ENCODE assay signal across 19 cellular contexts in genomic region chr10:131766096-131766495, GRCh38.
DNase-seq lines count a peak whose midpoint lies in the region; ATAC-seq, FAIRE-seq and TF ChIP-seq lines count a peak whose summit lies in the region.
"Had no signal": no experiment of that assay in that cellular context is flagged by ENCODE, and none has a peak within 500 bp of the region (broad histone marks: within the 10 kb centered on the region; RNA-seq: fewer than 3 reads in every experiment).

No MANE protein-coding gene starts in this region.

- peaks cover under 1% of the 10 kb centered on the region in 2 donors for H3K9me3 Mint-ChIP-seq in stimulated activated naive B cell treated with anti-CD40 and anti-IgM and Interleukin-4, amounts not matched to agents 10 μg/mL and 1 μg/mL and 100 μg/mL, for 72 hours
- H3K9me3 Mint-ChIP-seq: CD8-positive, alpha-beta T cell had no signal

- H2AK5ac ChIP-seq in H1 (ENCODE audit: low read depth, low read length) (no peak overlapping the region), neuronal stem cell (ENCODE audit: low read depth, low read length) (peak overlapping the region; percentile 57)

- H2BK15ac ChIP-seq in H1 (ENCODE audit: low read length) (no peak overlapping the region), neuronal stem cell (ENCODE audit: low read length) (peak overlapping the region; percentile 45)

- no peak overlapping the region for H3K27ac Mint-ChIP-seq in stimulated activated naive B cell treated with anti-CD40 and anti-IgM and Interleukin-4, amounts not matched to agents 10 μg/mL and 1 μg/mL and 100 μg/mL, for 72 hours
- H3K27ac Mint-ChIP-seq: CD8-positive, alpha-beta T cell had no signal

- no peak for FAIRE-seq in H1 (lab: Jason Lieb, UNC)
- FAIRE-seq: A204.1, GM12878, HTR-8/SVneo, K562 had no signal

- H4K91ac ChIP-seq in H1 (replicated peaks; ENCODE audit: insufficient read length, low read length) (peak overlapping the region; percentile 83), neuronal stem cell (ENCODE audit: low read depth, low read length, poor library complexity) (no peak overlapping the region)

- WGBS in H1 (ENCODE audit: extremely low coverage in 1 of 2, insufficient coverage in 1 of 2, insufficient read length in 1 of 2, insufficient replicate concordance in 2 of 2, low coverage in 1 of 2, low lambda C conversion rate in 2 of 2, missing lambda C conversion rate in 1 of 2), 2 experiments = 86% methylated on average over 17 of the region's 17 CpGs; no CpG with 5 or more reads in 1 of the 2 experiments
- whole genome bisulfite sequencing in neuronal stem cell (ENCODE audit: extremely low coverage in 2 of 2, insufficient read length in 2 of 2, insufficient replicate concordance in 1 of 2), 2 donors = no CpG with 5 or more reads among the region's 17 CpGs

- H2BK120ac ChIP-seq in H1 (replicated peaks; ENCODE audit: low read depth, low read length) = no peak overlapping the region
- peak overlapping the region; percentile 16 for H2BK120ac ChIP-seq in neuronal stem cell (ENCODE audit: low read depth, low read length)

- H2BK5ac ChIP-seq in H1 (ENCODE audit: low read depth, low read length) (no peak overlapping the region), neuronal stem cell (ENCODE audit: low read length) (no peak overlapping the region)

- no peaks in the 10 kb centered on the region for H3K9me2 ChIP-seq in DOHH2 (replicated peaks; ENCODE audit: control insufficient read depth, low read length)

- peaks cover 12 to 49% of the 10 kb centered on the region in 2 donors for H3K4me1 Mint-ChIP-seq in stimulated activated naive B cell treated with anti-CD40 and anti-IgM and Interleukin-4, amounts not matched to agents 10 μg/mL and 1 μg/mL and 100 μg/mL, for 72 hours

- H3K79me1 ChIP-seq in H1 (ENCODE audit: low read depth, low read length) = no peaks in the 10 kb centered on the region
- H3K79me1 ChIP-seq in neuronal stem cell (ENCODE audit: low read depth, low read length) = no peaks in the 10 kb centered on the region

- peaks cover 4% of the 10 kb centered on the region; the same call in 1 of the 2 replicates for H3K23me2 ChIP-seq in H1 (ENCODE audit: low read depth, low read length)

- H3F3A ChIP-seq in DOHH2 (ENCODE audit: control insufficient read depth, insufficient read depth) = peaks cover 4% of the 10 kb centered on the region

- H3K4me1 ChIP-seq in DOHH2 (ENCODE audit: control insufficient read depth, low read length) (peaks cover 58% of the 10 kb centered on the region), H1 (replicated peaks in 1 of 4; ENCODE audit: control insufficient read depth in 3 of 4, insufficient read depth in 4 of 4, low read length in 3 of 4) (peaks cover 0 to 12% (median 5%) of the 10 kb centered on the region in 4 experiments; a peak in 5 of 7 replicates), neuronal stem cell (ENCODE audit: control insufficient read depth in 2 of 2, insufficient read depth in 1 of 2, low read depth in 1 of 2, low read length in 2 of 2) (peaks cover 2 to 13% of the 10 kb centered on the region in 2 donors)

- H4K20me1 ChIP-seq in DOHH2 (ENCODE audit: control insufficient read depth, insufficient read depth, low read depth, low read length) (no peaks in the 10 kb centered on the region), H1 (replicated peaks in 1 of 2; ENCODE audit: control insufficient read depth in 1 of 2, insufficient read depth in 2 of 2, low read length in 2 of 2) (no peaks in the 10 kb centered on the region)

- POLR2A ChIA-PET in H1 (lab: Charles Lee; ENCODE audit: partially characterized antibody) = no interaction called here

- H2BK12ac ChIP-seq in H1 (ENCODE audit: low read depth, low read length) (0 out of 2 replicates have a peak overlapping the region, but pooled peaks have one; percentile 13), neuronal stem cell (ENCODE audit: low read length) (peak overlapping the region; percentile 63)

- TF ChIP-seq CTCF in DOHH2 (IDR thresholded peaks at IDR 0.05; ENCODE audit: low read depth, low read length, poor library complexity, severe bottlenecking) (no peak), H1 (IDR thresholded peaks at IDR 0.05; ENCODE audit: control extremely low read depth in 1 of 3, insufficient read depth in 1 of 3, low read depth in 1 of 3, low read length in 3 of 3) (no peak)

- H3K4me2 ChIP-seq in DOHH2 (ENCODE audit: low read length) (peak overlapping the region; percentile 15; the same call in 1 of the 2 replicates), H1 (ENCODE audit: insufficient read depth in 1 of 2, low read depth in 2 of 2, low read length in 2 of 2) (no peak overlapping the region), neuronal stem cell (ENCODE audit: insufficient read depth, low read length, poor library complexity, severe bottlenecking) (no peak overlapping the region)

- peaks cover under 1 to 1% of the 10 kb centered on the region in 2 donors for H3K36me3 Mint-ChIP-seq in stimulated activated naive B cell treated with anti-CD40 and anti-IgM and Interleukin-4, amounts not matched to agents 10 μg/mL and 1 μg/mL and 100 μg/mL, for 72 hours
- H3K36me3 Mint-ChIP-seq: CD8-positive, alpha-beta T cell had no signal

- H3K79me2 ChIP-seq in DOHH2 (ENCODE audit: control insufficient read depth, low read length) = no peaks in the 10 kb centered on the region
- no peaks in the 10 kb centered on the region for H3K79me2 ChIP-seq in H1 (ENCODE audit: control insufficient read depth in 1 of 2, insufficient read depth in 2 of 2, low read length in 2 of 2)

- H4K8ac ChIP-seq in H1 (ENCODE audit: extremely low read depth, insufficient read depth, low read length) = no peak overlapping the region
- H4K8ac ChIP-seq in neuronal stem cell (ENCODE audit: low read depth, low read length) = no peak overlapping the region

- no peak overlapping the region for H3K4ac ChIP-seq in H1 (replicated peaks; ENCODE audit: insufficient read length, low read depth, low read length)
- peak overlapping the region; percentile 93 for H3K4ac ChIP-seq in neuronal stem cell (ENCODE audit: low read length)

- H3K27ac ChIP-seq in DOHH2 (ENCODE audit: low read depth, low read length) = no peak overlapping the region
- no peak overlapping the region for H3K27ac ChIP-seq in H1 (ENCODE audit: low read depth, low read length)
- no peak overlapping the region for H3K27ac ChIP-seq in neuronal stem cell (replicated peaks; ENCODE audit: low read length)

- H3K4me3 ChIP-seq in DOHH2 (ENCODE audit: low read length) (no peak overlapping the region), H1 (ENCODE audit: extremely low read depth in 1 of 4, insufficient read depth in 2 of 4, low read depth in 3 of 4, low read length in 4 of 4) (no peak overlapping the region), neuronal stem cell (ENCODE audit: low read length in 2 of 2) (peak overlapping the region in 1 of 2 donors; percentile 71)
- H3K4me3 ChIP-seq: GM12878, K562 had no signal

- TF ChIP-seq EP300 in H1 (IDR thresholded peaks at IDR 0.05; ENCODE audit: borderline replicate concordance in 1 of 2, low read depth in 2 of 2, low read length in 2 of 2) = no peak

- CTCF ChIA-PET in H1 (lab: Charles Lee; ENCODE audit: partially characterized antibody) = interaction anchor here (1.0 to 1.8 kb wide), 2 partner anchors 9 to 20 kb away, joined by 4 to 6 read pairs; no protein-coding TSS in a partner anchor

- no peak overlapping the region for H3K56ac ChIP-seq in H1 (replicated peaks; ENCODE audit: insufficient read length, low read depth, low read length)

- no peaks in the 10 kb centered on the region for H3K27me3 ChIP-seq in DOHH2 (ENCODE audit: control insufficient read depth, low read length)
- H3K27me3 ChIP-seq in H1 (replicated peaks in 1 of 4; ENCODE audit: control insufficient read depth in 3 of 4, extremely low read depth in 1 of 4, insufficient read depth in 3 of 4, low read length in 3 of 4) = no peaks in the 10 kb centered on the region
- peaks cover 0 to 4% (median 0%) of the 10 kb centered on the region in 3 experiments for H3K27me3 ChIP-seq in neuronal stem cell (ENCODE audit: control insufficient read depth in 3 of 3, insufficient read depth in 3 of 3, low read depth in 1 of 3, low read length in 3 of 3)

- H3K4me3 Mint-ChIP-seq in stimulated activated naive B cell treated with anti-CD40 and anti-IgM and Interleukin-4, amounts not matched to agents 10 μg/mL and 1 μg/mL and 100 μg/mL, for 72 hours = no peak overlapping the region
- H3K4me3 Mint-ChIP-seq: CD8-positive, alpha-beta T cell had no signal

- peak; percentile 52 to 68 for ATAC-seq in stimulated activated naive B cell treated with anti-CD40 and anti-IgM and Interleukin-4, amounts not matched to agents 10 μg/mL and 1 μg/mL and 100 μg/mL, for 72 hours (replicated peaks)
- ATAC-seq in HG03565 (IDR thresholded peaks at IDR 0.05; ENCODE audit: unreplicated experiment) (no peak), HG02588 (IDR thresholded peaks at IDR 0.05; ENCODE audit: unreplicated experiment) (no peak)
- ATAC-seq: CD8-positive, alpha-beta T cell; GM12878; K562 had no signal

- no peak for TF ChIP-seq RAD21 in H1 (IDR thresholded peaks at IDR 0.05 in 1 of 2, conservative IDR thresholded peaks at IDR 0.05 in 1 of 2; ENCODE audit: low read depth in 2 of 2, low read length in 2 of 2)

- H2BK20ac ChIP-seq in H1 (ENCODE audit: low read length) = no peak overlapping the region

- H3K14ac ChIP-seq in H1 (ENCODE audit: insufficient read length) (no peak overlapping the region), neuronal stem cell (ENCODE audit: low read length) (no peak overlapping the region)

- no peak for TF ChIP-seq POLR2A in H1 (IDR thresholded peaks at IDR 0.05; ENCODE audit: control extremely low read depth in 1 of 2, low read depth in 2 of 2, low read length in 2 of 2)

- no peak overlapping the region for H4K5ac ChIP-seq in H1 (ENCODE audit: insufficient read length, low read depth, low read length)

- H3K9me3 ChIP-seq in DOHH2 (ENCODE audit: control insufficient read depth, insufficient read depth, low read length) = no peaks in the 10 kb centered on the region
- H3K9me3 ChIP-seq in H1 (ENCODE audit: insufficient read depth in 2 of 2, low read depth in 1 of 2, low read length in 1 of 2) = no peaks in the 10 kb centered on the region
- no peaks in the 10 kb centered on the region for H3K9me3 ChIP-seq in neuronal stem cell (replicated peaks in 1 of 2; ENCODE audit: control insufficient read depth in 2 of 2, insufficient read depth in 1 of 2, low read depth in 1 of 2, low read length in 2 of 2)

- DNase-seq in H1 (ENCODE audit: low read depth in 1 of 2, low spot score in 2 of 2) = no peak
- DNase-seq in neuronal stem cell (ENCODE audit: low spot score) = no peak
- DNase-seq in stimulated activated naive B cell treated with anti-CD40 and anti-IgM and Interleukin-4, amounts not matched to agents 10 μg/mL and 1 μg/mL and 100 μg/mL, for 72 hours = no peak
- no peak for DNase-seq in stimulated activated CD8-positive, alpha-beta memory T cell treated with anti-CD3 and anti-CD28 coated beads, Interleukin-4, amount 100 ng/mL, for 48 hours
- DNase-seq in globus pallidus (ENCODE audit: low spot score) = no peak
- DNase-seq: AML-193; Calu3; CD8-positive, alpha-beta T cell; DMS79 treated with DMSO at 0.1 percent for 48 hours; EL; HCEC 1CT; IMR-90 had no signal

- H2AFZ ChIP-seq in H1 (ENCODE audit: low read length) = no peak overlapping the region
- H2AFZ ChIP-seq in neuronal stem cell (ENCODE audit: low read length) = no peak overlapping the region

- H3K9ac ChIP-seq in H1 (replicated peaks in 1 of 4; ENCODE audit: extremely low read depth in 1 of 4, low read depth in 3 of 4, low read length in 3 of 4) (no peak overlapping the region), neuronal stem cell (ENCODE audit: low read depth, low read length, poor library complexity) (no peak overlapping the region)

- no peak overlapping the region for H3K23ac ChIP-seq in H1 (ENCODE audit: insufficient read length)
- H3K23ac ChIP-seq in neuronal stem cell (ENCODE audit: low read depth, low read length, poor library complexity) = peak overlapping the region; percentile 83

- H3K36me3 ChIP-seq in DOHH2 (ENCODE audit: control insufficient read depth, low read length) (no peaks in the 10 kb centered on the region), H1 (ENCODE audit: control insufficient read depth in 2 of 4, insufficient read depth in 4 of 4, low read length in 3 of 4) (no peaks in the 10 kb centered on the region), neuronal stem cell (replicated peaks in 1 of 2; ENCODE audit: control insufficient read depth in 2 of 2, insufficient read depth in 2 of 2, low read length in 2 of 2) (no peaks in the 10 kb centered on the region)

- H3K18ac ChIP-seq in H1 (ENCODE audit: extremely low read depth, low read length) = no peak overlapping the region
- H3K18ac ChIP-seq in neuronal stem cell (ENCODE audit: low read length) = peak overlapping the region; percentile 59

- peaks cover 7 to 12% of the 10 kb centered on the region in 2 donors for H3K27me3 Mint-ChIP-seq in stimulated activated naive B cell treated with anti-CD40 and anti-IgM and Interleukin-4, amounts not matched to agents 10 μg/mL and 1 μg/mL and 100 μg/mL, for 72 hours

Comparison
In these comparisons a context has a peak if more than half of its experiments do, and no peak if none do; other contexts are left out.
1. ATAC-seq: peak in stimulated activated naive B cell treated with anti-CD40 and anti-IgM and Interleukin-4, amounts not matched to agents 10 μg/mL and 1 μg/mL and 100 μg/mL, for 72 hours (2 of 2); none in HG03565 (single experiment) and HG02588 (single experiment).